ENCODE assay signal across 20 cellular contexts in genomic region chr2:156695020-156695419, GRCh38.
"Had no signal": no experiment of that assay in that cellular context is flagged by ENCODE, and none has a peak within 500 bp of the region (broad histone marks: within the 10 kb centered on the region; RNA-seq: fewer than 3 reads in every experiment).

No MANE protein-coding gene starts in this region.

- H3K36me3 Mint-ChIP-seq: activated naive CD8-positive, alpha-beta T cell treated with anti-CD3 and anti-CD28 coated beads, Interleukin-2, amount 10 ng/mL, durations not matched to agents 7 days and 5 days had no signal

- H3K4me3 ChIP-seq: esophagus squamous epithelium, psoas muscle, right lobe of liver, spleen, suprapubic skin had no signal

- ATAC-seq: psoas muscle, right lobe of liver had no signal

- FAIRE-seq: endothelial cell of umbilical vein had no signal

- H3K27me3 Mint-ChIP-seq: stimulated activated naive CD8-positive, alpha-beta T cell treated with anti-CD3 and anti-CD28 coated beads, Interleukin-15, Interleukin-2, amounts not matched to agents 100 ng/mL and 50 ng/mL, for 24 hours had no signal

- H3K27ac ChIP-seq: brain microvascular endothelial cell, esophagus squamous epithelium, psoas muscle, right lobe of liver, spleen, suprapubic skin had no signal

- H3K36me3 ChIP-seq: brain microvascular endothelial cell, esophagus squamous epithelium, right lobe of liver, spleen, suprapubic skin had no signal

- DNase-seq: activated CD4-positive, CD25-positive, alpha-beta regulatory T cell treated with anti-CD3 and anti-CD28 coated beads, Interleukin-2, amount 50 U/mL, for 72 hours; activated naive CD4-positive, alpha-beta T cell; activated naive CD8-positive, alpha-beta T cell treated with anti-CD3 and anti-CD28 coated beads, Interleukin-2, amount 10 ng/mL, durations not matched to agents 7 days and 5 days; anterior cingulate cortex; brain microvascular endothelial cell; cortex of kidney; effector CD4-positive, alpha-beta T cell; esophagus squamous epithelium; hippocampal formation; kidney glomerular epithelial cell; nephron progenitor cell; psoas muscle; right lobe of liver; spleen; trophoblast cell had no signal

- H3K4me3 Mint-ChIP-seq: activated naive CD8-positive, alpha-beta T cell treated with anti-CD3 and anti-CD28 coated beads, Interleukin-2, amount 10 ng/mL, durations not matched to agents 7 days and 5 days; activated T-helper 1 cell treated with anti-CD3 and anti-CD28 coated beads, Interleukin-12 subunit alpha, Interleukin-12 subunit beta, Interleukin-2, Interleukin-4 antibody, amounts not matched to agents 30 ng/mL and 10 ng/mL and 1 ng/mL, durations not matched to agents 14 hours and 24 hours and 36 hours; central memory CD8-positive, alpha-beta T cell; nephron progenitor cell; stimulated activated naive CD8-positive, alpha-beta T cell treated with anti-CD3 and anti-CD28 coated beads, Interleukin-15, Interleukin-2, amounts not matched to agents 100 ng/mL and 50 ng/mL, for 24 hours had no signal

- H3K27me3 ChIP-seq: brain microvascular endothelial cell, esophagus squamous epithelium, right lobe of liver, spleen, suprapubic skin had no signal

- H3K4me1 Mint-ChIP-seq: activated naive CD8-positive, alpha-beta T cell treated with anti-CD3 and anti-CD28 coated beads, Interleukin-2, amount 10 ng/mL, durations not matched to agents 7 days and 5 days; central memory CD8-positive, alpha-beta T cell had no signal

- H3K9me3 ChIP-seq: esophagus squamous epithelium, psoas muscle, right lobe of liver, spleen, suprapubic skin had no signal

- H3K4me1 ChIP-seq: esophagus squamous epithelium, psoas muscle, right lobe of liver, spleen, suprapubic skin had no signal

- H3K27ac Mint-ChIP-seq: activated naive CD8-positive, alpha-beta T cell treated with anti-CD3 and anti-CD28 coated beads, Interleukin-2, amount 10 ng/mL, durations not matched to agents 7 days and 5 days; activated T-helper 1 cell treated with anti-CD3 and anti-CD28 coated beads, Interleukin-12 subunit alpha, Interleukin-12 subunit beta, Interleukin-2, Interleukin-4 antibody, amounts not matched to agents 30 ng/mL and 10 ng/mL and 1 ng/mL, durations not matched to agents 14 hours and 24 hours and 36 hours; nephron progenitor cell; stimulated activated naive CD8-positive, alpha-beta T cell treated with anti-CD3 and anti-CD28 coated beads, Interleukin-15, Interleukin-2, amounts not matched to agents 100 ng/mL and 50 ng/mL, for 24 hours had no signal
